ENCODE assay signal across 28 cellular contexts in the genomic region with DNA sequence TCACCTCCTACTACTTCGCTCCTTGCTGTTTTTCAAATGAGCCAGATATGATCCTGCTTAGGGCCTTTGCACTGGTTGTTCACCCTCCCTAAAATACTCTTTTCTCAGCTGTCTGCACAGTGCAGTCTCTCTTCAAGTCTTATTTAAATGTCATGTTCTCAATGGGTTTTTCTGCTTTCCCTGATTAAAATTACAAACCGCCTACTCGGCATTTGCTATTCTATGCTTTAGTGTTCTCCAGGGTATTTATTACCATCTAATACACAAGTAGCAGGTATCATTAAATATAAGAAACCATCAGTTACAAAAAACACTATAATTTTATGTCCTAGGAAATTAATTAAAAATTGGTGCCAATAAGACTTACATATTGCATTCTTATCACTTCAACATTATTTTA.
"Had no signal": no experiment of that assay in that cellular context is flagged by ENCODE, and none has a peak within 500 bp of the region (broad histone marks: within the 10 kb centered on the region; RNA-seq: fewer than 3 reads in every experiment).

No MANE protein-coding gene starts in this region.

- H3K4me1 ChIP-seq: colonic mucosa, esophagus muscularis mucosa, foreskin keratinocyte, gastrocnemius medialis, gastroesophageal sphincter, heart left ventricle, heart right ventricle had no signal

- FAIRE-seq: endometrium, endothelial cell of umbilical vein, frontal cortex had no signal

- H3K27ac ChIP-seq: colonic mucosa, coronary artery, dorsolateral prefrontal cortex, epithelial cell of prostate, esophagus muscularis mucosa, esophagus squamous epithelium, foreskin keratinocyte, gastrocnemius medialis, gastroesophageal sphincter, heart left ventricle, heart right ventricle, hepatocyte had no signal

- H2AFZ ChIP-seq: hepatocyte had no signal

- H3K27me3 ChIP-seq: colonic mucosa, dorsolateral prefrontal cortex, esophagus muscularis mucosa, esophagus squamous epithelium, foreskin keratinocyte, gastrocnemius medialis, gastroesophageal sphincter, heart left ventricle, hepatocyte had no signal

- ATAC-seq: effector memory CD8-positive, alpha-beta T cell; esophagus mucosa; foreskin keratinocyte; gastrocnemius medialis; gastroesophageal sphincter; heart left ventricle; heart right ventricle had no signal

- H3K36me3 ChIP-seq: colonic mucosa, esophagus muscularis mucosa, esophagus squamous epithelium, gastrocnemius medialis, gastroesophageal sphincter, heart left ventricle, heart right ventricle had no signal

- H3K4me2 ChIP-seq: hepatocyte had no signal

- H3K79me2 ChIP-seq: hepatocyte had no signal

- DNase-seq: colonic mucosa; cortex of kidney; dermis blood vessel endothelial cell; dorsolateral prefrontal cortex; effector CD4-positive, alpha-beta T cell; effector CD8-positive, alpha-beta T cell; effector memory CD4-positive, alpha-beta T cell; effector memory CD8-positive, alpha-beta T cell; endodermal cell; erythroblast; esophagus squamous epithelium; foreskin fibroblast; foreskin keratinocyte; foreskin melanocyte; gastrocnemius medialis; glutamatergic neuron; head of caudate nucleus; heart left ventricle; heart right ventricle had no signal

- H3K9me3 ChIP-seq: colonic mucosa, esophagus muscularis mucosa, esophagus squamous epithelium, gastrocnemius medialis, gastroesophageal sphincter, heart left ventricle, heart right ventricle had no signal

- H3K4me3 ChIP-seq: colonic mucosa, coronary artery, dorsolateral prefrontal cortex, esophagus muscularis mucosa, esophagus squamous epithelium, gastrocnemius medialis, gastroesophageal sphincter, heart left ventricle, heart right ventricle, hepatocyte had no signal
